9 cellular contexts compared by ENCODE assay signal in the genomic region with DNA sequence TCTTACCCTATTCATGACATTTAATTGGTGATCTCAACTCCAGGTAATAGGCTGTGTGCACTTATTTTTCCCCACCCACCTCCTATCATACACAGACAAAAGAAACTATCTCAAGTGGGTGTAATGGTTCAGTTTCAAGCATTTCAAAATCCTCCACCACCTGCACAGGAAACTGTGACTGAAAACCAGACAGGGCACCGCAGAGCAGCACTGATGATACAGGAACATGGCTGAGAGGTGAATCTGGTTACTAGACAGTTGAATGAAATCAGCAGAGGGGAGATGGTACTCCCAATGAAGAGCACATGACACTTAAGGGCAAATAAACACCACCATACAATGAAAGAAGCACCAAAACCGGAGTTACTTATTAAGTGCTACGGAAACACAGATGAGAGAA.
DNase-seq lines count a peak whose midpoint lies in the region; ATAC-seq and TF ChIP-seq lines count a peak whose summit lies in the region.
"Had no signal": no experiment of that assay in that cellular context is flagged by ENCODE, and none has a peak within 500 bp of the region (broad histone marks: within the 10 kb centered on the region; RNA-seq: fewer than 3 reads in every experiment).

No MANE protein-coding gene starts in this region.

- TF ChIP-seq POLR2A in vagina (IDR thresholded peaks at IDR 0.05), result no peak

- intact Hi-C loops in activated T-helper 1 cell treated with anti-CD3 and anti-CD28 coated beads, Interleukin-12 subunit alpha, Interleukin-12 subunit beta, Interleukin-2, Interleukin-4 antibody, amounts not matched to agents 30 ng/mL and 10 ng/mL and 1 ng/mL, durations not matched to agents 14 hours and 24 hours and 36 hours (cut with micrococcal nuclease), result loop anchor here (1.0 to 10.0 kb wide), 13 partner anchors 10 to 1396 kb away; partner anchors contain the start of gene TIFA
- intact Hi-C loops in vagina (cut with DNase I), result no loop called here

- H3K36me3 ChIP-seq in skeletal muscle satellite cell (ENCODE audit: insufficient read depth, low read length), result no peaks in the 10 kb centered on the region
- no peaks in the 10 kb centered on the region for H3K36me3 ChIP-seq in vagina
- peaks cover 3% of the 10 kb centered on the region; the same call in 1 of the 2 replicates for H3K36me3 ChIP-seq in BE2C

- H3K27ac Mint-ChIP-seq in activated T-helper 1 cell treated with anti-CD3 and anti-CD28 coated beads, Interleukin-12 subunit alpha, Interleukin-12 subunit beta, Interleukin-2, Interleukin-4 antibody, amounts not matched to agents 30 ng/mL and 10 ng/mL and 1 ng/mL, durations not matched to agents 14 hours and 24 hours and 36 hours, result peak overlapping the region; percentile 90

- DNase-seq in NCI-H2107 treated with DMSO at 0.1 percent for 48 hours (lab: John Stamatoyannopoulos, UW; ENCODE audit: unreplicated experiment), result peak; percentile 51
- DNase-seq in activated T-helper 1 cell treated with anti-CD3 and anti-CD28 coated beads, Interleukin-12 subunit alpha, Interleukin-12 subunit beta, Interleukin-2, Interleukin-4 antibody, amounts not matched to agents 30 ng/mL and 10 ng/mL and 1 ng/mL, durations not matched to agents 14 hours and 24 hours and 36 hours (ENCODE audit: low spot score), result peak; percentile 76
- DNase-seq in vagina (ENCODE audit: extremely low spot score in 2 of 2), result no peak
- no peak for DNase-seq in medulla oblongata (ENCODE audit: extremely low spot score)
- DNase-seq in BE2C, result no peak

- H3K4me1 Mint-ChIP-seq in activated T-helper 1 cell treated with anti-CD3 and anti-CD28 coated beads, Interleukin-12 subunit alpha, Interleukin-12 subunit beta, Interleukin-2, Interleukin-4 antibody, amounts not matched to agents 30 ng/mL and 10 ng/mL and 1 ng/mL, durations not matched to agents 14 hours and 24 hours and 36 hours (ENCODE audit: low read depth), result peaks cover 68% of the 10 kb centered on the region

- TF ChIP-seq CTCF in vagina (IDR thresholded peaks at IDR 0.05), result no peak
- no peak for TF ChIP-seq CTCF in BE2C (IDR thresholded peaks at IDR 0.05; ENCODE audit: low read depth, low read length)

- H3K4me3 ChIP-seq in skeletal muscle satellite cell (ENCODE audit: low read length) (no peak overlapping the region), vagina (no peak overlapping the region), BE2C (ENCODE audit: low read depth, low read length) (no peak overlapping the region)
- H3K4me3 ChIP-seq: K562 had no signal

- H3K27me3 ChIP-seq in skeletal muscle satellite cell (ENCODE audit: control insufficient read depth, insufficient read depth, low read length), result no peaks in the 10 kb centered on the region
- H3K27me3 ChIP-seq in vagina, result no peaks in the 10 kb centered on the region
- no peaks in the 10 kb centered on the region for H3K27me3 ChIP-seq in BE2C

- H3K9me3 Mint-ChIP-seq in activated T-helper 1 cell treated with anti-CD3 and anti-CD28 coated beads, Interleukin-12 subunit alpha, Interleukin-12 subunit beta, Interleukin-2, Interleukin-4 antibody, amounts not matched to agents 30 ng/mL and 10 ng/mL and 1 ng/mL, durations not matched to agents 14 hours and 24 hours and 36 hours, result peaks cover 27% of the 10 kb centered on the region

- H3K27me3 Mint-ChIP-seq in activated T-helper 1 cell treated with anti-CD3 and anti-CD28 coated beads, Interleukin-12 subunit alpha, Interleukin-12 subunit beta, Interleukin-2, Interleukin-4 antibody, amounts not matched to agents 30 ng/mL and 10 ng/mL and 1 ng/mL, durations not matched to agents 14 hours and 24 hours and 36 hours (ENCODE audit: insufficient read depth), result no peaks in the 10 kb centered on the region

- H3K9me3 ChIP-seq in skeletal muscle satellite cell (replicated peaks; ENCODE audit: low read length) (no peaks in the 10 kb centered on the region), vagina (no peaks in the 10 kb centered on the region), BE2C (no peaks in the 10 kb centered on the region)

- peak; percentile 97 for ATAC-seq in GM18508 (IDR thresholded peaks at IDR 0.05; ENCODE audit: insufficient read depth, unreplicated experiment)
- peak; percentile 98 for ATAC-seq in HG02571 (IDR thresholded peaks at IDR 0.05; ENCODE audit: unreplicated experiment)
- ATAC-seq: K562 had no signal

- peak overlapping the region; percentile 58 for H3K4me3 Mint-ChIP-seq in activated T-helper 1 cell treated with anti-CD3 and anti-CD28 coated beads, Interleukin-12 subunit alpha, Interleukin-12 subunit beta, Interleukin-2, Interleukin-4 antibody, amounts not matched to agents 30 ng/mL and 10 ng/mL and 1 ng/mL, durations not matched to agents 14 hours and 24 hours and 36 hours

- no peak overlapping the region for H3K9ac ChIP-seq in skeletal muscle satellite cell (ENCODE audit: low read depth, low read length)

- H3K36me3 Mint-ChIP-seq in activated T-helper 1 cell treated with anti-CD3 and anti-CD28 coated beads, Interleukin-12 subunit alpha, Interleukin-12 subunit beta, Interleukin-2, Interleukin-4 antibody, amounts not matched to agents 30 ng/mL and 10 ng/mL and 1 ng/mL, durations not matched to agents 14 hours and 24 hours and 36 hours (ENCODE audit: low read depth), result peaks cover 47% of the 10 kb centered on the region

- H3K27ac ChIP-seq in vagina, result no peak overlapping the region

- H3K4me2 ChIP-seq in skeletal muscle satellite cell (ENCODE audit: low read length), result peak overlapping the region; percentile 40

- H3K4me1 ChIP-seq in skeletal muscle satellite cell (ENCODE audit: control insufficient read depth, insufficient read depth, low read length), result peaks cover 46% of the 10 kb centered on the region
- peaks cover 21% of the 10 kb centered on the region for H3K4me1 ChIP-seq in vagina
- H3K4me1 ChIP-seq in BE2C, result peaks cover 9% of the 10 kb centered on the region; the same call in 1 of the 2 replicates

Comparison
In these comparisons a context has a peak if more than half of its experiments do, and no peak if none do; other contexts are left out.
1. DNase-seq: peak in NCI-H2107 treated with DMSO at 0.1 percent for 48 hours (single experiment) and activated T-helper 1 cell treated with anti-CD3 and anti-CD28 coated beads, Interleukin-12 subunit alpha, Interleukin-12 subunit beta, Interleukin-2, Interleukin-4 antibody, amounts not matched to agents 30 ng/mL and 10 ng/mL and 1 ng/mL, durations not matched to agents 14 hours and 24 hours and 36 hours (single experiment); none in vagina (0 of 2), medulla oblongata (single experiment) and BE2C (single experiment).